In genomic region chr10:6382081-6382480, GRCh38 we compare ENCODE assay signal across 8 cellular contexts.
DNase-seq lines count a peak whose midpoint lies in the region; ATAC-seq, FAIRE-seq and TF ChIP-seq lines count a peak whose summit lies in the region.

No MANE protein-coding gene starts in this region.

- peaks cover 7 to 19% (median 13%) of the 10 kb centered on the region in 4 donors for H3K4me1 Mint-ChIP-seq in CD4-positive, CD25-positive, alpha-beta regulatory T cell
- peaks cover 12% of the 10 kb centered on the region for H3K4me1 Mint-ChIP-seq in T-helper 17 cell
- peaks cover 0 to 3% of the 10 kb centered on the region in 2 donors for H3K4me1 Mint-ChIP-seq in effector memory CD8-positive, alpha-beta T cell (ENCODE audit: low read depth in 2 of 2)

- H3K27me3 ChIP-seq in CD4-positive, CD25-positive, alpha-beta regulatory T cell (ENCODE audit: control insufficient read depth, insufficient read depth, low read length) = no peaks in the 10 kb centered on the region

- peak overlapping the region; percentile 55 for H3K4me3 ChIP-seq in CD4-positive, CD25-positive, alpha-beta regulatory T cell (ENCODE audit: low read depth, low read length)

- peaks cover 14% of the 10 kb centered on the region for H3K36me3 Mint-ChIP-seq in CD4-positive, CD25-positive, alpha-beta regulatory T cell
- H3K36me3 Mint-ChIP-seq in T-helper 17 cell (ENCODE audit: low read depth) = peaks cover 2% of the 10 kb centered on the region
- no peaks in the 10 kb centered on the region for H3K36me3 Mint-ChIP-seq in effector memory CD8-positive, alpha-beta T cell (ENCODE audit: insufficient read depth)

- ATAC-seq in CD4-positive, CD25-positive, alpha-beta regulatory T cell (ENCODE audit: low read depth in 2 of 2) = peak; percentile 72 to 80
- peak; percentile 43 for ATAC-seq in HG02610 (IDR thresholded peaks at IDR 0.05; ENCODE audit: unreplicated experiment)
- ATAC-seq in T-helper 17 cell = peak; percentile 57
- ATAC-seq in effector memory CD8-positive, alpha-beta T cell (replicated peaks) = peak; percentile 16

- peaks cover 0 to 24% (median 9%) of the 10 kb centered on the region in 7 donors for H3K9me3 Mint-ChIP-seq in CD4-positive, CD25-positive, alpha-beta regulatory T cell
- peaks cover 10 to 16% of the 10 kb centered on the region in 2 donors for H3K9me3 Mint-ChIP-seq in effector memory CD8-positive, alpha-beta T cell

- TF ChIP-seq POLR2A in GM12891 (IDR thresholded peaks at IDR 0.05; ENCODE audit: low read depth, low read length) = no peak

- no peak for FAIRE-seq in GM12891 (lab: Jason Lieb, UNC)

- peaks cover 8 to 17% of the 10 kb centered on the region in 2 experiments for H3K9me3 ChIP-seq in CD4-positive, CD25-positive, alpha-beta regulatory T cell (ENCODE audit: control insufficient read depth in 2 of 2, low read length in 2 of 2)
- no peaks in the 10 kb centered on the region for H3K9me3 ChIP-seq in T-helper 17 cell (ENCODE audit: control insufficient read depth, low read length, poor library complexity, severe bottlenecking)

- H3K27ac Mint-ChIP-seq in CD4-positive, CD25-positive, alpha-beta regulatory T cell = peak overlapping the region; percentile 12 to 79 (median 76)
- H3K27ac Mint-ChIP-seq in T-helper 17 cell = peak overlapping the region; percentile 60
- H3K27ac Mint-ChIP-seq in effector memory CD8-positive, alpha-beta T cell = no peak overlapping the region

- no peaks in the 10 kb centered on the region for H3K36me3 ChIP-seq in CD4-positive, CD25-positive, alpha-beta regulatory T cell (ENCODE audit: control insufficient read depth, insufficient read depth, low read length)

- H3K27me3 Mint-ChIP-seq in CD4-positive, CD25-positive, alpha-beta regulatory T cell = peaks cover 7% of the 10 kb centered on the region
- H3K27me3 Mint-ChIP-seq in T-helper 17 cell = no peaks in the 10 kb centered on the region
- H3K27me3 Mint-ChIP-seq in effector memory CD8-positive, alpha-beta T cell = peaks cover 7 to 8% of the 10 kb centered on the region in 2 donors

- peak in 1 of 3 donors; percentile 73 for DNase-seq in CD4-positive, CD25-positive, alpha-beta regulatory T cell
- no peak for DNase-seq in T-helper 17 cell
- no peak for DNase-seq in effector memory CD8-positive, alpha-beta T cell
- DNase-seq in stimulated activated CD4-positive, alpha-beta T cell treated with anti-CD3 and anti-CD28 coated beads, Interleukin-4, amount 100 ng/mL, for 24 hours = peak; percentile 48
- DNase-seq in SW 1271 (lab: John Stamatoyannopoulos, UW) = no peak
- DNase-seq in GM12891 (ENCODE audit: insufficient read length, low spot score) = no peak
- no peak for DNase-seq in NCI-H2196 (lab: John Stamatoyannopoulos, UW; ENCODE audit: unreplicated experiment)

- H3K27ac ChIP-seq in CD4-positive, CD25-positive, alpha-beta regulatory T cell (ENCODE audit: insufficient read depth, low read length, poor library complexity, severe bottlenecking) = no peak overlapping the region

- H3K4me1 ChIP-seq in CD4-positive, CD25-positive, alpha-beta regulatory T cell (ENCODE audit: control insufficient read depth, insufficient read depth, low read length, poor library complexity, severe bottlenecking) = peaks cover 10% of the 10 kb centered on the region

- peak overlapping the region in 3 of 4 donors; percentile 16 to 71 (median 27) for H3K4me3 Mint-ChIP-seq in CD4-positive, CD25-positive, alpha-beta regulatory T cell
- peak overlapping the region; percentile 73 for H3K4me3 Mint-ChIP-seq in T-helper 17 cell
- no peak overlapping the region for H3K4me3 Mint-ChIP-seq in effector memory CD8-positive, alpha-beta T cell

TF ChIP-seq in GM12891, 5 proteins besides CTCF, POLR2A, EP300 and RAD21:
- TF ChIP-seq PAX5 (IDR thresholded peaks at IDR 0.05; ENCODE audit: insufficient read depth, low read length, severe bottlenecking) = no peak
- no peak for TF ChIP-seq POU2F2 (IDR thresholded peaks at IDR 0.05; ENCODE audit: low read depth, low read length)
- TF ChIP-seq TAF1 (IDR thresholded peaks at IDR 0.05; ENCODE audit: low read depth, low read length) = no peak
- no peak for TF ChIP-seq SPI1 (IDR thresholded peaks at IDR 0.05; ENCODE audit: low read depth, low read length)
- no peak for TF ChIP-seq POLR2AphosphoS5 (IDR thresholded peaks at IDR 0.05; ENCODE audit: low read depth, low read length)

Comparison
In these comparisons a context has a peak if more than half of its experiments do, and no peak if none do; other contexts are left out.
1. ATAC-seq: peak in every context shown above with its lines; median percentile 76 in CD4-positive, CD25-positive, alpha-beta regulatory T cell; 57 in T-helper 17 cell; 43 in HG02610; 16 in effector memory CD8-positive, alpha-beta T cell.
2. H3K27ac Mint-ChIP-seq: peak in CD4-positive, CD25-positive, alpha-beta regulatory T cell (3 of 3) and T-helper 17 cell (single experiment); none in effector memory CD8-positive, alpha-beta T cell (0 of 2).
3. H3K4me3 Mint-ChIP-seq: peak in CD4-positive, CD25-positive, alpha-beta regulatory T cell (3 of 4) and T-helper 17 cell (single experiment); none in effector memory CD8-positive, alpha-beta T cell (0 of 2).